In the genomic region with DNA sequence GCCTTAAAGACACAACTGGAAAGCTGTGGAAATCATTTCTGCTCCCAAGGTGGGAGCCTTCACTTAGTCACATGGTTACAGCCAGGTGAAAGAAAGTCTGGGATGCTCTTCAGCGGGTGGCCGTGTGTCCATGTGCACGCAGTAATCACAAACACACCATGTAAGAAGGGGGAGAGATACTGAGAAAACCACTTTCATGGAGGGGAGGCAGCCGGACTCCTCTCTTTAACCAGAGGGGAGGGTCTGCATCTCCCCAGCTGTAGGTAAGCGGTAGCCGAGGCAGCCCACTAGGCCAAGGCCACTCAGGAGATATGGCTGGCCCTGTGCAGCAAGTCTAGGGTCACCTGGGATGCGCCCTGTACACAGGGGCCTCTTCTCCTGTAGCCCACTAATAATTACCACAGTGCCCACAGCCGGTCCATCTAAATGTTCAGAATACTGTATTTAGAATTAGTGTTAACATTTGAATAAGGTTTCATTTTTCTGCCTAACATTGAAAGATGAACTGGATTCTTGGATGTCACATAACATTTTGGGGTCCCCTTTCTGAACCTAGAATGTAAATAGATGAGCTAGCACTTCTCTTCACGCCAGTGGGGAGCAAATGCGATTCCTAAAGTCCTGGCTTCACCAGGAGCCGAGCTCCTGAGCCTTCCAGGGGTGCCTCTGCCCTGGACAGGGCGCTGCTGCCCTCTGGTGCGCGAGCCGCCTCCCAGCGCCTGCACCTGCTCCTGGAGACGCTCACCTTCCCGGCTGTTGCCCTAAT, we compare ENCODE assay signal across 1 cellular context.
TF ChIP-seq lines count a peak whose summit lies in the region.

No MANE protein-coding gene starts in this region.

TF ChIP-seq in HepG2, 621 proteins besides CTCF, POLR2A, EP300 and RAD21 (continued from another document and continues in another):
- TF ChIP-seq, protein P1, sequence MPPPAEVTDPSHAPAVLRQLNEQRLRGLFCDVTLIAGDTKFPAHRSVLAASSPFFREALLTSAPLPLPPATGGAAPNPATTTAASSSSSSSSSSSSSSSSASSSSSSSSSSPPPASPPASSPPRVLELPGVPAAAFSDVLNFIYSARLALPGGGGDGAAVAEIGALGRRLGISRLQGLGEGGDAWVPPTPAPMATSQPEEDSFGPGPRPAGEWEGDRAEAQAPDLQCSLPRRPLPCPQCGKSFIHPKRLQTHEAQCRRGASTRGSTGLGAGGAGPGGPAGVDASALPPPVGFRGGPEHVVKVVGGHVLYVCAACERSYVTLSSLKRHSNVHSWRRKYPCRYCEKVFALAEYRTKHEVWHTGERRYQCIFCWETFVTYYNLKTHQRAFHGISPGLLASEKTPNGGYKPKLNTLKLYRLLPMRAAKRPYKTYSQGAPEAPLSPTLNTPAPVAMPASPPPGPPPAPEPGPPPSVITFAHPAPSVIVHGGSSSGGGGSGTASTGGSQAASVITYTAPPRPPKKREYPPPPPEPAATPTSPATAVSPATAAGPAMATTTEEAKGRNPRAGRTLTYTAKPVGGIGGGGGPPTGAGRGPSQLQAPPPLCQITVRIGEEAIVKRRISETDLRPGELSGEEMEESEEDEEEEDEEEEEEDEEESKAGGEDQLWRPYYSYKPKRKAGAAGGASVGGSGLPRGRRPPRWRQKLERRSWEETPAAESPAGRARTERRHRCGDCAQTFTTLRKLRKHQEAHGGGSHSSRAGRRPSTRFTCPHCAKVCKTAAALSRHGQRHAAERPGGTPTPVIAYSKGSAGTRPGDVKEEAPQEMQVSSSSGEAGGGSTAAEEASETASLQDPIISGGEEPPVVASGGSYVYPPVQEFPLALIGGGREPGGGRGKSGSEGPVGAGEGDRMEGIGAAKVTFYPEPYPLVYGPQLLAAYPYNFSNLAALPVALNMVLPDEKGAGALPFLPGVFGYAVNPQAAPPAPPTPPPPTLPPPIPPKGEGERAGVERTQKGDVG (CRISPR knock-in tag; IDR thresholded peaks at IDR 0.05; ENCODE audit: borderline replicate concordance) = 0 out of 2 replicates have a peak, but pooled peaks have one; percentile 56
- TF ChIP-seq, protein P2, sequence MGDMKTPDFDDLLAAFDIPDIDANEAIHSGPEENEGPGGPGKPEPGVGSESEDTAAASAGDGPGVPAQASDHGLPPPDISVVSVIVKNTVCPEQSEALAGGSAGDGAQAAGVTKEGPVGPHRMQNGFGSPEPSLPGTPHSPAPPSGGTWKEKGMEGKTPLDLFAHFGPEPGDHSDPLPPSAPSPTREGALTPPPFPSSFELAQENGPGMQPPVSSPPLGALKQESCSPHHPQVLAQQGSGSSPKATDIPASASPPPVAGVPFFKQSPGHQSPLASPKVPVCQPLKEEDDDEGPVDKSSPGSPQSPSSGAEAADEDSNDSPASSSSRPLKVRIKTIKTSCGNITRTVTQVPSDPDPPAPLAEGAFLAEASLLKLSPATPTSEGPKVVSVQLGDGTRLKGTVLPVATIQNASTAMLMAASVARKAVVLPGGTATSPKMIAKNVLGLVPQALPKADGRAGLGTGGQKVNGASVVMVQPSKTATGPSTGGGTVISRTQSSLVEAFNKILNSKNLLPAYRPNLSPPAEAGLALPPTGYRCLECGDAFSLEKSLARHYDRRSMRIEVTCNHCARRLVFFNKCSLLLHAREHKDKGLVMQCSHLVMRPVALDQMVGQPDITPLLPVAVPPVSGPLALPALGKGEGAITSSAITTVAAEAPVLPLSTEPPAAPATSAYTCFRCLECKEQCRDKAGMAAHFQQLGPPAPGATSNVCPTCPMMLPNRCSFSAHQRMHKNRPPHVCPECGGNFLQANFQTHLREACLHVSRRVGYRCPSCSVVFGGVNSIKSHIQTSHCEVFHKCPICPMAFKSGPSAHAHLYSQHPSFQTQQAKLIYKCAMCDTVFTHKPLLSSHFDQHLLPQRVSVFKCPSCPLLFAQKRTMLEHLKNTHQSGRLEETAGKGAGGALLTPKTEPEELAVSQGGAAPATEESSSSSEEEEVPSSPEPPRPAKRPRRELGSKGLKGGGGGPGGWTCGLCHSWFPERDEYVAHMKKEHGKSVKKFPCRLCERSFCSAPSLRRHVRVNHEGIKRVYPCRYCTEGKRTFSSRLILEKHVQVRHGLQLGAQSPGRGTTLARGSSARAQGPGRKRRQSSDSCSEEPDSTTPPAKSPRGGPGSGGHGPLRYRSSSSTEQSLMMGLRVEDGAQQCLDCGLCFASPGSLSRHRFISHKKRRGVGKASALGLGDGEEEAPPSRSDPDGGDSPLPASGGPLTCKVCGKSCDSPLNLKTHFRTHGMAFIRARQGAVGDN (CRISPR knock-in tag; IDR thresholded peaks at IDR 0.05) = peak; percentile 73
- TF ChIP-seq ZNF274 (CRISPR knock-in tag; IDR thresholded peaks at IDR 0.05) = peak; percentile 51; the same call in 1 of the 2 replicates
- TF ChIP-seq ZNF207 (IDR thresholded peaks at IDR 0.05; ENCODE audit: borderline replicate concordance) = no peak
- peak; percentile 47; the same call in 1 of the 2 replicates for TF ChIP-seq HOXA3 (CRISPR knock-in tag; IDR thresholded peaks at IDR 0.05)
- 0 out of 2 replicates have a peak, but pooled peaks have one; percentile 31 for TF ChIP-seq RXRA (CRISPR knock-in tag; IDR thresholded peaks at IDR 0.05)
- TF ChIP-seq SNAI1 (CRISPR knock-in tag; IDR thresholded peaks at IDR 0.05; ENCODE audit: borderline replicate concordance) = 0 out of 2 replicates have a peak, but pooled peaks have one; percentile 39
- peak; percentile 51; the same call in 1 of the 2 replicates for TF ChIP-seq KDM4B (CRISPR knock-in tag; IDR thresholded peaks at IDR 0.05)
- TF ChIP-seq ZNF331 (CRISPR knock-in tag; IDR thresholded peaks at IDR 0.05) = peak; percentile 62; the same call in 1 of the 2 replicates
- TF ChIP-seq, protein P3, sequence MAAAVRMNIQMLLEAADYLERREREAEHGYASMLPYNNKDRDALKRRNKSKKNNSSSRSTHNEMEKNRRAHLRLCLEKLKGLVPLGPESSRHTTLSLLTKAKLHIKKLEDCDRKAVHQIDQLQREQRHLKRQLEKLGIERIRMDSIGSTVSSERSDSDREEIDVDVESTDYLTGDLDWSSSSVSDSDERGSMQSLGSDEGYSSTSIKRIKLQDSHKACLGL (CRISPR knock-in tag; IDR thresholded peaks at IDR 0.05) = 0 out of 2 replicates have a peak, but pooled peaks have one; percentile 38
- peak; percentile 21; the same call in 1 of the 2 replicates for TF ChIP-seq HDAC2 (CRISPR knock-in tag; IDR thresholded peaks at IDR 0.05)
- no peak for TF ChIP-seq SETDB1 (CRISPR knock-in tag; IDR thresholded peaks at IDR 0.05; ENCODE audit: borderline replicate concordance)
- TF ChIP-seq PAX8 (CRISPR knock-in tag; IDR thresholded peaks at IDR 0.05; ENCODE audit: borderline replicate concordance) = no peak
- peak; percentile 79 for TF ChIP-seq KDM2A (CRISPR knock-in tag; IDR thresholded peaks at IDR 0.05; ENCODE audit: borderline replicate concordance, low read depth)
- TF ChIP-seq, protein P4, sequence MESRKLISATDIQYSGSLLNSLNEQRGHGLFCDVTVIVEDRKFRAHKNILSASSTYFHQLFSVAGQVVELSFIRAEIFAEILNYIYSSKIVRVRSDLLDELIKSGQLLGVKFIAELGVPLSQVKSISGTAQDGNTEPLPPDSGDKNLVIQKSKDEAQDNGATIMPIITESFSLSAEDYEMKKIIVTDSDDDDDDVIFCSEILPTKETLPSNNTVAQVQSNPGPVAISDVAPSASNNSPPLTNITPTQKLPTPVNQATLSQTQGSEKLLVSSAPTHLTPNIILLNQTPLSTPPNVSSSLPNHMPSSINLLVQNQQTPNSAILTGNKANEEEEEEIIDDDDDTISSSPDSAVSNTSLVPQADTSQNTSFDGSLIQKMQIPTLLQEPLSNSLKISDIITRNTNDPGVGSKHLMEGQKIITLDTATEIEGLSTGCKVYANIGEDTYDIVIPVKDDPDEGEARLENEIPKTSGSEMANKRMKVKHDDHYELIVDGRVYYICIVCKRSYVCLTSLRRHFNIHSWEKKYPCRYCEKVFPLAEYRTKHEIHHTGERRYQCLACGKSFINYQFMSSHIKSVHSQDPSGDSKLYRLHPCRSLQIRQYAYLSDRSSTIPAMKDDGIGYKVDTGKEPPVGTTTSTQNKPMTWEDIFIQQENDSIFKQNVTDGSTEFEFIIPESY (CRISPR knock-in tag; IDR thresholded peaks at IDR 0.05) = 0 out of 2 replicates have a peak, but pooled peaks have one; percentile 25
- 0 out of 2 replicates have a peak, but pooled peaks have one; percentile 47 for TF ChIP-seq ZNF772 (CRISPR knock-in tag; IDR thresholded peaks at IDR 0.05)
- TF ChIP-seq, protein P5, sequence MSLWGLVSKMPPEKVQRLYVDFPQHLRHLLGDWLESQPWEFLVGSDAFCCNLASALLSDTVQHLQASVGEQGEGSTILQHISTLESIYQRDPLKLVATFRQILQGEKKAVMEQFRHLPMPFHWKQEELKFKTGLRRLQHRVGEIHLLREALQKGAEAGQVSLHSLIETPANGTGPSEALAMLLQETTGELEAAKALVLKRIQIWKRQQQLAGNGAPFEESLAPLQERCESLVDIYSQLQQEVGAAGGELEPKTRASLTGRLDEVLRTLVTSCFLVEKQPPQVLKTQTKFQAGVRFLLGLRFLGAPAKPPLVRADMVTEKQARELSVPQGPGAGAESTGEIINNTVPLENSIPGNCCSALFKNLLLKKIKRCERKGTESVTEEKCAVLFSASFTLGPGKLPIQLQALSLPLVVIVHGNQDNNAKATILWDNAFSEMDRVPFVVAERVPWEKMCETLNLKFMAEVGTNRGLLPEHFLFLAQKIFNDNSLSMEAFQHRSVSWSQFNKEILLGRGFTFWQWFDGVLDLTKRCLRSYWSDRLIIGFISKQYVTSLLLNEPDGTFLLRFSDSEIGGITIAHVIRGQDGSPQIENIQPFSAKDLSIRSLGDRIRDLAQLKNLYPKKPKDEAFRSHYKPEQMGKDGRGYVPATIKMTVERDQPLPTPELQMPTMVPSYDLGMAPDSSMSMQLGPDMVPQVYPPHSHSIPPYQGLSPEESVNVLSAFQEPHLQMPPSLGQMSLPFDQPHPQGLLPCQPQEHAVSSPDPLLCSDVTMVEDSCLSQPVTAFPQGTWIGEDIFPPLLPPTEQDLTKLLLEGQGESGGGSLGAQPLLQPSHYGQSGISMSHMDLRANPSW (CRISPR knock-in tag; IDR thresholded peaks at IDR 0.05; ENCODE audit: borderline replicate concordance) = no peak
- 0 out of 2 replicates have a peak, but pooled peaks have one; percentile 30 for TF ChIP-seq MIXL1 (CRISPR knock-in tag; IDR thresholded peaks at IDR 0.05)
- TF ChIP-seq MAFF (IDR thresholded peaks at IDR 0.05; ENCODE audit: low read depth, low read length) = 0 out of 2 replicates have a peak, but pooled peaks have one; percentile 6
- TF ChIP-seq ZNF556 (CRISPR knock-in tag; IDR thresholded peaks at IDR 0.05; ENCODE audit: borderline replicate concordance) = no peak
- TF ChIP-seq KLF6 (CRISPR knock-in tag; IDR thresholded peaks at IDR 0.05) = peak; percentile 78; the same call in 1 of the 2 replicates
- TF ChIP-seq FOXK1 (CRISPR knock-in tag; IDR thresholded peaks at IDR 0.05; ENCODE audit: borderline replicate concordance, low read depth) = peak; percentile 55; the same call in 1 of the 2 replicates
- TF ChIP-seq, protein P6, sequence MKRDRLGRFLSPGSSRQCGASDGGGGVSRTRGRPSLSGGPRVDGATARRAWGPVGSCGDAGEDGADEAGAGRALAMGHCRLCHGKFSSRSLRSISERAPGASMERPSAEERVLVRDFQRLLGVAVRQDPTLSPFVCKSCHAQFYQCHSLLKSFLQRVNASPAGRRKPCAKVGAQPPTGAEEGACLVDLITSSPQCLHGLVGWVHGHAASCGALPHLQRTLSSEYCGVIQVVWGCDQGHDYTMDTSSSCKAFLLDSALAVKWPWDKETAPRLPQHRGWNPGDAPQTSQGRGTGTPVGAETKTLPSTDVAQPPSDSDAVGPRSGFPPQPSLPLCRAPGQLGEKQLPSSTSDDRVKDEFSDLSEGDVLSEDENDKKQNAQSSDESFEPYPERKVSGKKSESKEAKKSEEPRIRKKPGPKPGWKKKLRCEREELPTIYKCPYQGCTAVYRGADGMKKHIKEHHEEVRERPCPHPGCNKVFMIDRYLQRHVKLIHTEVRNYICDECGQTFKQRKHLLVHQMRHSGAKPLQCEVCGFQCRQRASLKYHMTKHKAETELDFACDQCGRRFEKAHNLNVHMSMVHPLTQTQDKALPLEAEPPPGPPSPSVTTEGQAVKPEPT (CRISPR knock-in tag; IDR thresholded peaks at IDR 0.05; ENCODE audit: low read depth) = 0 out of 2 replicates have a peak, but pooled peaks have one; percentile 63
- TF ChIP-seq ZNF614 (CRISPR knock-in tag; IDR thresholded peaks at IDR 0.05; ENCODE audit: borderline replicate concordance) = peak; percentile 56; the same call in 1 of the 2 replicates
- no peak for TF ChIP-seq SOX6 (IDR thresholded peaks at IDR 0.05)
- peak; percentile 49; the same call in 1 of the 2 replicates for TF ChIP-seq SOX6 (CRISPR knock-in tag; IDR thresholded peaks at IDR 0.05)
- no peak for TF ChIP-seq TAF15 (IDR thresholded peaks at IDR 0.05; ENCODE audit: low read depth, low read length, poor library complexity, severe bottlenecking)
- no peak for TF ChIP-seq MLLT10 (CRISPR knock-in tag; IDR thresholded peaks at IDR 0.05)
- TF ChIP-seq, protein P7, sequence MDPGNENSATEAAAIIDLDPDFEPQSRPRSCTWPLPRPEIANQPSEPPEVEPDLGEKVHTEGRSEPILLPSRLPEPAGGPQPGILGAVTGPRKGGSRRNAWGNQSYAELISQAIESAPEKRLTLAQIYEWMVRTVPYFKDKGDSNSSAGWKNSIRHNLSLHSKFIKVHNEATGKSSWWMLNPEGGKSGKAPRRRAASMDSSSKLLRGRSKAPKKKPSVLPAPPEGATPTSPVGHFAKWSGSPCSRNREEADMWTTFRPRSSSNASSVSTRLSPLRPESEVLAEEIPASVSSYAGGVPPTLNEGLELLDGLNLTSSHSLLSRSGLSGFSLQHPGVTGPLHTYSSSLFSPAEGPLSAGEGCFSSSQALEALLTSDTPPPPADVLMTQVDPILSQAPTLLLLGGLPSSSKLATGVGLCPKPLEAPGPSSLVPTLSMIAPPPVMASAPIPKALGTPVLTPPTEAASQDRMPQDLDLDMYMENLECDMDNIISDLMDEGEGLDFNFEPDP (CRISPR knock-in tag; conservative IDR thresholded peaks at IDR 0.05) = 0 out of 2 replicates have a peak, but pooled peaks have one; percentile 56
- TF ChIP-seq ZNF709 (CRISPR knock-in tag; IDR thresholded peaks at IDR 0.05) = no peak
- TF ChIP-seq HNF4A (CRISPR knock-in tag; IDR thresholded peaks at IDR 0.05) = no peak
- peak; percentile 62; the same call in 1 of the 2 replicates for TF ChIP-seq ZNF317 (CRISPR knock-in tag; IDR thresholded peaks at IDR 0.05)
- TF ChIP-seq, protein P8, sequence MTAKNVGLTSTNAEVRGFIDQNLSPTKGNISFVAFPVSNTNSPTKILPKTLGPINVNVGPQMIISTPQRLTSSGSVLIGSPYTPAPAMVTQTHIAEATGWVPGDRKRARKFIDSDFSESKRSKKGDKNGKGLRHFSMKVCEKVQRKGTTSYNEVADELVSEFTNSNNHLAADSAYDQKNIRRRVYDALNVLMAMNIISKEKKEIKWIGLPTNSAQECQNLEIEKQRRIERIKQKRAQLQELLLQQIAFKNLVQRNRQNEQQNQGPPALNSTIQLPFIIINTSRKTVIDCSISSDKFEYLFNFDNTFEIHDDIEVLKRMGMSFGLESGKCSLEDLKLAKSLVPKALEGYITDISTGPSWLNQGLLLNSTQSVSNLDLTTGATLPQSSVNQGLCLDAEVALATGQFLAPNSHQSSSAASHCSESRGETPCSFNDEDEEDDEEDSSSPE (CRISPR knock-in tag; IDR thresholded peaks at IDR 0.05) = no peak
- 0 out of 2 replicates have a peak, but pooled peaks have one; percentile 47 for TF ChIP-seq GATAD1 (CRISPR knock-in tag; IDR thresholded peaks at IDR 0.05)
- TF ChIP-seq ZNF768 (CRISPR knock-in tag; IDR thresholded peaks at IDR 0.05) = peak; percentile 38; the same call in 1 of the 2 replicates
- peak; percentile 42 for TF ChIP-seq ZNF598 (CRISPR knock-in tag; IDR thresholded peaks at IDR 0.05; ENCODE audit: borderline replicate concordance)
- TF ChIP-seq ERF (CRISPR knock-in tag; IDR thresholded peaks at IDR 0.05) = peak; percentile 76
- 0 out of 2 replicates have a peak, but pooled peaks have one; percentile 46 for TF ChIP-seq STAT5B (CRISPR knock-in tag; IDR thresholded peaks at IDR 0.05)
- peak; percentile 84 for TF ChIP-seq SMC3 (IDR thresholded peaks at IDR 0.05; ENCODE audit: low read length)
- no peak for TF ChIP-seq NCOR1 (IDR thresholded peaks at IDR 0.05; ENCODE audit: borderline replicate concordance, low read length)
